ENCODE assay signal across 9 cellular contexts in the genomic region with DNA sequence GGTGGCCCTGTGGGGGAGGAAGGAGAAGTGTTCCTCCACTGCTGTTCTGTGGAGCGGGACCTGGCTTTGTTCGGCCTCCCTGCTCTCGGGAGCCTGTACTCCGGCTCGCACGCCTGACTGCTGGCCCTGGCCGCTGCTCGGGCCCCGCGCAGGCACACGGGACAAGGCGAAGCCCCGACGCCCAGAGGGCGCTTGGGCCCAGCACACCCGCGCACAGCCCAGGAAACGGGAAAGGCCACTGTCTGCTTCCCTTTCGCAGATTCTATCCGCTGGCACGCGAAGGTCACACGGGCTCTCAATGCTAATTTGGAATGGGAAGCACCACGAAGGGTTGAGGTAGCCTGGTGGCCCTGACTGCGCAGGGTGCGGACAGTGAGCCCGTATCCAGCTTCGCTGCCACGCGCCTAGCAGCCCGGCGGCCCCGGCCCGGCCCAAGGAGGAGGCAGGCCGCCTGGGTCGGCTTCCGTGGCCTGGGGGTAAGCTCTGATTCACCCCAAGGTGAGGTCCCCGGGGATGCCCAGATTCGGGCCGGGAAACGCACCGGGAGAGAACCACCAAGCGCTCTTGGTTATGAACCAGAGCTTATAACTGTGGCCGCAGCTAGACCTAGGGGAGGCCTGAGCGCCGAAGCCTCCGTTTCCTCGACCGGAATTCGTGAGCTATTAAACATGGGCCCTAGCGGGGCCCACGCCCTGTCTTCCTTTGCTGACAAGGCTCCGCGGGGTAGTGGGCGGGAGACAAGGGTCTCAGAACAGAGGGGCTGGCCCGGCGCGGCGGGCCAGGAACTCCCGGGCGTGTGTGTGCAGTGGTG. TPM values are rescaled to one million over a fixed set of nuclear protein-coding genes. Genes with fewer than 3 reads are reported as not detected.
A peak's percentile ranks its signal among the peaks of the same experiment; 100 is the strongest.
DNase-seq lines count a peak whose midpoint lies in the region; ATAC-seq and TF ChIP-seq lines count a peak whose summit lies in the region.
"Had no signal": no experiment of that assay in that cellular context is flagged by ENCODE, and none has a peak within 500 bp of the region (broad histone marks: within the 10 kb centered on the region; RNA-seq: fewer than 3 reads in every experiment).

No MANE protein-coding gene starts in this region.

- no peaks in the 10 kb centered on the region for H3K79me1 ChIP-seq in mesendoderm (ENCODE audit: low read length)

- no peaks in the 10 kb centered on the region for H3K9me3 ChIP-seq in duodenal mucosa (ENCODE audit: control insufficient read depth in 1 of 2, low read length in 2 of 2)
- H3K9me3 ChIP-seq in vagina: no peaks in the 10 kb centered on the region
- H3K9me3 ChIP-seq: Caco-2 had no signal

- no peaks in the 10 kb centered on the region for H3K79me2 ChIP-seq in mesendoderm (ENCODE audit: control insufficient read depth, insufficient read depth, low read length)

- no peak overlapping the region for H2AK5ac ChIP-seq in mesendoderm (ENCODE audit: low read length)

- H3K36me3 ChIP-seq in duodenal mucosa (ENCODE audit: control insufficient read depth in 1 of 2, insufficient read depth in 2 of 2, low read length in 2 of 2) (no peaks in the 10 kb centered on the region), mesendoderm (ENCODE audit: control insufficient read depth, insufficient read depth, low read length) (no peaks in the 10 kb centered on the region), vagina (no peaks in the 10 kb centered on the region)

- H3K23ac ChIP-seq in mesendoderm (ENCODE audit: low read length): no peak overlapping the region

- H3K4me2 ChIP-seq in mesendoderm (ENCODE audit: low read length): peak overlapping the region; percentile 84

- no peak for TF ChIP-seq POLR2A in vagina (IDR thresholded peaks at IDR 0.05)

- H2BK15ac ChIP-seq in mesendoderm (replicated peaks; ENCODE audit: low read depth): no peak overlapping the region

- no peak overlapping the region for H3K27ac Mint-ChIP-seq in activated CD4-positive, alpha-beta T cell treated with anti-CD3 and anti-CD28 coated beads, Interleukin-2, amount 10 ng/mL, durations not matched to agents 24 days and 14 days

- H3K9ac ChIP-seq in duodenal mucosa (ENCODE audit: low read depth in 1 of 2, low read length in 2 of 2) (peak overlapping the region in 1 of 2 donors; percentile 26), mesendoderm (ENCODE audit: low read length) (peak overlapping the region; percentile 34)

- no peak overlapping the region for H2BK5ac ChIP-seq in mesendoderm (ENCODE audit: low read length)

- H3K27me3 ChIP-seq in duodenal mucosa (ENCODE audit: control insufficient read depth in 1 of 2, insufficient read depth in 2 of 2, low read length in 2 of 2): peaks cover 52 to 77% of the 10 kb centered on the region in 2 donors
- H3K27me3 ChIP-seq in mesendoderm (ENCODE audit: insufficient read depth, low read length, poor library complexity): peaks cover 46% of the 10 kb centered on the region
- H3K27me3 ChIP-seq in vagina: peaks cover 8% of the 10 kb centered on the region

- H3K4ac ChIP-seq in mesendoderm (ENCODE audit: low read depth, low read length): no peak overlapping the region

- intact Hi-C loops in Right ventricle myocardium inferior (cut with DNase I) (loop anchor here (2.0 to 10.0 kb wide), 3 partner anchors 443 to 855 kb away; no protein-coding TSS in a partner anchor), cardiac septum (cut with DNase I) (loop anchor here (2.0 to 10.0 kb wide), 2 partner anchors 783 to 857 kb away; no protein-coding TSS in a partner anchor), vagina (cut with DNase I) (no loop called here)
- intact Hi-C loops in activated CD4-positive, alpha-beta T cell treated with anti-CD3 and anti-CD28 coated beads, Interleukin-2, amount 10 ng/mL, durations not matched to agents 24 days and 14 days (cut with micrococcal nuclease): loop anchor here (1.0 kb wide), 1 partner anchor 23 kb away; no protein-coding TSS in a partner anchor

- peaks cover 70% of the 10 kb centered on the region for H3K27me3 Mint-ChIP-seq in activated CD4-positive, alpha-beta T cell treated with anti-CD3 and anti-CD28 coated beads, Interleukin-2, amount 10 ng/mL, durations not matched to agents 24 days and 14 days

- no peak overlapping the region for H4K8ac ChIP-seq in mesendoderm (ENCODE audit: low read depth, low read length)

- no CpG with 5 or more reads among the region's 61 CpGs for WGBS in mesendoderm (ENCODE audit: extremely low coverage, insufficient coverage, low lambda C conversion rate)

- peak overlapping the region; percentile 23 for H3K18ac ChIP-seq in mesendoderm (ENCODE audit: low read length)

- DNase-seq in Right ventricle myocardium inferior (ENCODE audit: missing footprints): no peak
- DNase-seq in cardiac septum (ENCODE audit: low spot score): no peak
- peak; percentile 51 for DNase-seq in mesendoderm
- peak in 1 of 2 donors; percentile 77 for DNase-seq in vagina (ENCODE audit: extremely low spot score in 2 of 2)
- DNase-seq in NCI-H2171 treated with DMSO at 0.1 percent for 48 hours (lab: John Stamatoyannopoulos, UW): no peak
- DNase-seq in activated CD4-positive, alpha-beta T cell treated with anti-CD3 and anti-CD28 coated beads, Interleukin-2, amount 10 ng/mL, durations not matched to agents 24 days and 14 days: no peak
- DNase-seq in NCI-H446 treated with DMSO at 0.1 percent for 48 hours (lab: John Stamatoyannopoulos, UW): no peak

- peaks cover 8 to 12% of the 10 kb centered on the region in 2 donors for H3K4me1 ChIP-seq in duodenal mucosa (ENCODE audit: control insufficient read depth in 1 of 2, insufficient read depth in 2 of 2, low read length in 2 of 2)
- H3K4me1 ChIP-seq in mesendoderm (ENCODE audit: control insufficient read depth, low read depth, low read length): no peaks in the 10 kb centered on the region
- peaks cover 27% of the 10 kb centered on the region for H3K4me1 ChIP-seq in vagina
- H3K4me1 ChIP-seq: Caco-2 had no signal

- H3K27ac ChIP-seq in duodenal mucosa (ENCODE audit: low read depth, low read length) (no peak overlapping the region), mesendoderm (ENCODE audit: low read depth, low read length) (no peak overlapping the region), vagina (no peak overlapping the region)

- H3K9me3 Mint-ChIP-seq in activated CD4-positive, alpha-beta T cell treated with anti-CD3 and anti-CD28 coated beads, Interleukin-2, amount 10 ng/mL, durations not matched to agents 24 days and 14 days: peaks cover 7% of the 10 kb centered on the region

- H3K4me3 ChIP-seq in duodenal mucosa (ENCODE audit: low read depth in 1 of 2, low read length in 2 of 2) (peak overlapping the region; percentile 41 to 54), mesendoderm (ENCODE audit: low read length) (no peak overlapping the region), vagina (peak overlapping the region; percentile 30 to 38)

- H3K56ac ChIP-seq in mesendoderm (ENCODE audit: low read length): peak overlapping the region; percentile 10

- H4K5ac ChIP-seq in mesendoderm (ENCODE audit: low read length): no peak overlapping the region

- H3K4me3 Mint-ChIP-seq in activated CD4-positive, alpha-beta T cell treated with anti-CD3 and anti-CD28 coated beads, Interleukin-2, amount 10 ng/mL, durations not matched to agents 24 days and 14 days: no peak overlapping the region

- peaks cover 5% of the 10 kb centered on the region for H3K4me1 Mint-ChIP-seq in activated CD4-positive, alpha-beta T cell treated with anti-CD3 and anti-CD28 coated beads, Interleukin-2, amount 10 ng/mL, durations not matched to agents 24 days and 14 days

- no peak for TF ChIP-seq CTCF in vagina (IDR thresholded peaks at IDR 0.05)

- no peak overlapping the region for H2BK120ac ChIP-seq in mesendoderm (ENCODE audit: low read depth, low read length)

- peak; percentile 31 for ATAC-seq in Right ventricle myocardium inferior

- peaks cover 8% of the 10 kb centered on the region for H3K36me3 Mint-ChIP-seq in activated CD4-positive, alpha-beta T cell treated with anti-CD3 and anti-CD28 coated beads, Interleukin-2, amount 10 ng/mL, durations not matched to agents 24 days and 14 days (ENCODE audit: low read depth)

RNA-seq across cellular contexts. Expression of a gene that starts 19.7 kb away (rescaled TPM):
- total RNA-seq in Right ventricle myocardium inferior: 0.43 TPM
- total RNA-seq in cardiac septum: 1.1 TPM
- 0.14 TPM for polyA plus RNA-seq in mesendoderm (2013, experiment 1 of 2)
- 0.14 TPM for polyA plus RNA-seq in mesendoderm (2013, experiment 2 of 2)
- 0.98 TPM for total RNA-seq in vagina
- total RNA-seq in activated CD4-positive, alpha-beta T cell treated with anti-CD3 and anti-CD28 coated beads, Interleukin-2, amount 10 ng/mL, durations not matched to agents 24 days and 14 days: not detected in 2 replicates
